Comparison of ENCODE assay signal across 17 cellular contexts in genomic region chr19:33251526-33252090, GRCh38. TPM values are rescaled to one million over a fixed set of nuclear protein-coding genes. Genes with fewer than 3 reads are reported as not detected.
A peak's percentile ranks its signal among the peaks of the same experiment; 100 is the strongest.
DNase-seq lines count a peak whose midpoint lies in the region; ATAC-seq, FAIRE-seq and TF ChIP-seq lines count a peak whose summit lies in the region.
"Had no signal": no experiment of that assay in that cellular context is flagged by ENCODE, and none has a peak within 500 bp of the region (broad histone marks: within the 10 kb centered on the region; RNA-seq: fewer than 3 reads in every experiment).

No MANE protein-coding gene starts in this region.

- no peaks in the 10 kb centered on the region for H3K4me1 Mint-ChIP-seq in natural killer cell treated with Interleukin-12 subunit alpha and Interleukin-12 subunit beta and Interleukin-15 and Interleukin-18, amount 100 ng/mL, for 72 hours (ENCODE audit: low read depth in 2 of 2)
- H3K4me1 Mint-ChIP-seq in natural killer cell: no peaks in the 10 kb centered on the region
- H3K4me1 Mint-ChIP-seq: CD8-positive, alpha-beta memory T cell had no signal

- no peak for TF ChIP-seq POLR2A in H54 (IDR thresholded peaks at IDR 0.05; ENCODE audit: low read depth, low read length)

- no peak overlapping the region for H3K27ac Mint-ChIP-seq in natural killer cell treated with Interleukin-12 subunit alpha and Interleukin-12 subunit beta and Interleukin-15 and Interleukin-18, amount 100 ng/mL, for 72 hours
- no peak overlapping the region for H3K27ac Mint-ChIP-seq in natural killer cell
- H3K27ac Mint-ChIP-seq: CD8-positive, alpha-beta memory T cell; H9; IgD-negative memory B cell had no signal

- H3K36me3 Mint-ChIP-seq in natural killer cell treated with Interleukin-12 subunit alpha and Interleukin-12 subunit beta and Interleukin-15 and Interleukin-18, amount 100 ng/mL, for 72 hours: no peaks in the 10 kb centered on the region
- no peaks in the 10 kb centered on the region for H3K36me3 Mint-ChIP-seq in natural killer cell
- H3K36me3 Mint-ChIP-seq: CD8-positive, alpha-beta memory T cell; IgD-negative memory B cell had no signal

- H3K36me3 ChIP-seq in HEK293 (ENCODE audit: control insufficient read depth in 2 of 2, insufficient read depth in 1 of 2, low read length in 2 of 2) (no peaks in the 10 kb centered on the region; a peak in 1 of 3 replicates), lower lobe of right lung (no peaks in the 10 kb centered on the region)

- peaks cover 9% of the 10 kb centered on the region for H3K27me3 ChIP-seq in lower lobe of right lung (ENCODE audit: low read depth)

- POLR2A ChIA-PET in HEK293 (lab: Yijun Ruan, JAX): interaction anchor here (0.6 kb wide), 1 partner anchor 9 kb away, joined by 3 read pairs; no protein-coding TSS in a partner anchor

- no peak for TF ChIP-seq CTCF in natural killer cell (IDR thresholded peaks at IDR 0.05)
- TF ChIP-seq CTCF in HEK293 (tag by site-specific recombination; IDR thresholded peaks at IDR 0.05): no peak
- TF ChIP-seq CTCF in lower lobe of right lung (IDR thresholded peaks at IDR 0.05): no peak

- no peaks in the 10 kb centered on the region for H3K9me3 Mint-ChIP-seq in natural killer cell treated with Interleukin-12 subunit alpha and Interleukin-12 subunit beta and Interleukin-15 and Interleukin-18, amount 100 ng/mL, for 72 hours
- H3K9me3 Mint-ChIP-seq in natural killer cell: no peaks in the 10 kb centered on the region
- H3K9me3 Mint-ChIP-seq: CD8-positive, alpha-beta memory T cell; H9; IgD-negative memory B cell had no signal

- H3K27ac ChIP-seq in HEK293 (ENCODE audit: extremely low read depth, low read depth, low read length) (no peak overlapping the region), lower lobe of right lung (no peak overlapping the region)

- peak; percentile 32 for DNase-seq in natural killer cell treated with Interleukin-12 subunit alpha and Interleukin-12 subunit beta and Interleukin-15 and Interleukin-18, amount 100 ng/mL, for 72 hours (ENCODE audit: low spot score)
- DNase-seq in natural killer cell (no peak), lower lobe of right lung (peak; percentile 21), H54 (ENCODE audit: insufficient read length, low spot score) (no peak), ureter (ENCODE audit: low spot score) (no peak)
- DNase-seq in stimulated activated CD4-positive, alpha-beta T cell treated with anti-CD3 and anti-CD28 coated beads, Interleukin-4, amount 100 ng/mL, for 4 hours: no peak
- DNase-seq: ACHN; Caco-2; CD8-positive, alpha-beta memory T cell; DND-41; GF-D8; H9 had no signal

- H3K4me3 ChIP-seq in HEK293 (ENCODE audit: low read depth, low read length) (no peak overlapping the region), lower lobe of right lung (no peak overlapping the region)

- no peak overlapping the region for H3K4me3 Mint-ChIP-seq in natural killer cell treated with Interleukin-12 subunit alpha and Interleukin-12 subunit beta and Interleukin-15 and Interleukin-18, amount 100 ng/mL, for 72 hours
- no peak overlapping the region for H3K4me3 Mint-ChIP-seq in natural killer cell
- H3K4me3 Mint-ChIP-seq: CD8-positive, alpha-beta memory T cell; H9; IgD-negative memory B cell had no signal

- no peak for FAIRE-seq in H54 (lab: Jason Lieb, UNC)
- FAIRE-seq: GM18507 had no signal

- CTCF ChIA-PET in HEK293 (lab: Yijun Ruan, JAX): no interaction called here

- H3K4me1 ChIP-seq in HEK293 (ENCODE audit: control insufficient read depth, insufficient read depth, low read length) (no peaks in the 10 kb centered on the region), lower lobe of right lung (peaks cover 11% of the 10 kb centered on the region)

- H3K9me3 ChIP-seq in HEK293 (ENCODE audit: control insufficient read depth, insufficient read depth, low read depth, low read length): no peaks in the 10 kb centered on the region
- H3K9me3 ChIP-seq in lower lobe of right lung: no peaks in the 10 kb centered on the region
- H3K9me3 ChIP-seq: Caco-2 had no signal

- no peaks in the 10 kb centered on the region for H3K27me3 Mint-ChIP-seq in natural killer cell treated with Interleukin-12 subunit alpha and Interleukin-12 subunit beta and Interleukin-15 and Interleukin-18, amount 100 ng/mL, for 72 hours
- H3K27me3 Mint-ChIP-seq in natural killer cell (ENCODE audit: low read depth in 2 of 2): no peaks in the 10 kb centered on the region

- no peak for ATAC-seq in natural killer cell treated with Interleukin-12 subunit alpha and Interleukin-12 subunit beta and Interleukin-15 and Interleukin-18, amount 100 ng/mL, for 72 hours
- ATAC-seq in natural killer cell (no peak), lower lobe of right lung (no peak)

- intact Hi-C loops in natural killer cell (cut with micrococcal nuclease): no loop called here
- intact Hi-C loops in lower lobe of right lung (cut with DNase I): no loop called here

TF ChIP-seq in HEK293, 187 proteins besides CTCF, POLR2A, EP300 and RAD21:
- TF ChIP-seq ZNF660 (tag by site-specific recombination; IDR thresholded peaks at IDR 0.05) (no peak), ZNF341 (tag by site-specific recombination; IDR thresholded peaks at IDR 0.05; ENCODE audit: low read depth) (peak; percentile 67)

RNA-seq across cellular contexts. Expression of gene SLC7A10, which starts 26.0 kb away (rescaled TPM):
- total RNA-seq in natural killer cell treated with Interleukin-12 subunit alpha and Interleukin-12 subunit beta and Interleukin-15 and Interleukin-18, amount 100 ng/mL, for 72 hours: not detected
- total RNA-seq in natural killer cell (not detected), lower lobe of right lung (0.62 TPM), ureter (not detected)
- total RNA-seq: A172; Caco-2; CD8-positive, alpha-beta memory T cell; HT1080 had no signal

RNA-seq across cellular contexts. Expression of gene CEBPA, which starts 50.7 kb away (rescaled TPM):
- total RNA-seq in natural killer cell treated with Interleukin-12 subunit alpha and Interleukin-12 subunit beta and Interleukin-15 and Interleukin-18, amount 100 ng/mL, for 72 hours: 1 to 10 TPM; 1.3 to 1.9 TPM
- 10 to 100 TPM in 1 of 3 donors, 1 to 10 TPM in 2; 7.6 to 19.5 (median 8.2) TPM for total RNA-seq in natural killer cell
- 75.1 TPM for total RNA-seq in lower lobe of right lung
- 34.1 TPM for total RNA-seq in ureter

RNA-seq across cellular contexts. Expression of gene LRP3, which starts 57.5 kb away (rescaled TPM):
- not detected for total RNA-seq in natural killer cell treated with Interleukin-12 subunit alpha and Interleukin-12 subunit beta and Interleukin-15 and Interleukin-18, amount 100 ng/mL, for 72 hours
- total RNA-seq in natural killer cell (under 1 TPM in 2 of 3 donors, not detected in 1; 0.33 to 0.38 TPM), lower lobe of right lung (13.8 TPM), ureter (15.0 TPM)

Comparison
In these comparisons a context has a peak if more than half of its experiments do, and no peak if none do; other contexts are left out.
1. DNase-seq: peak in natural killer cell treated with Interleukin-12 subunit alpha and Interleukin-12 subunit beta and Interleukin-15 and Interleukin-18, amount 100 ng/mL, for 72 hours (single experiment) and lower lobe of right lung (single experiment); none in natural killer cell (single experiment), H54 (single experiment), stimulated activated CD4-positive, alpha-beta T cell treated with anti-CD3 and anti-CD28 coated beads, Interleukin-4, amount 100 ng/mL, for 4 hours (0 of 2) and ureter (single experiment).
2. RNA of gene LRP3, which starts 57.5 kb away (total RNA-seq): 15.0 TPM in ureter (single experiment) and 13.8 TPM in lower lobe of right lung (single experiment); 0.33 to 0.38 TPM in natural killer cell and not detected in natural killer cell treated with Interleukin-12 subunit alpha and Interleukin-12 subunit beta and Interleukin-15 and Interleukin-18, amount 100 ng/mL, for 72 hours; every median in the first group is over 10 times any median in the second.